ENCODE assay signal across 38 cellular contexts in genomic region chr10:133509700-133510099, GRCh38. TPM values are rescaled to one million over a fixed set of nuclear protein-coding genes. Genes with fewer than 3 reads are reported as not detected.
"Had no signal": no experiment of that assay in that cellular context is flagged by ENCODE, and none has a peak within 500 bp of the region (broad histone marks: within the 10 kb centered on the region; RNA-seq: fewer than 3 reads in every experiment).

No MANE protein-coding gene starts in this region.

- H3K4me2 ChIP-seq: KMS-11 had no signal

- DNase-seq: Karpas-422, Kasumi-1, MG63, MM.1S, MV-4-11, NCI-H1048, NCI-H1092, NCI-H1092 treated with DMSO at 0.1 percent for 48 hours, NCI-H1105 treated with DMSO at 0.1 percent for 48 hours, NCI-H1417, NCI-H1417 treated with DMSO at 0.1 percent for 48 hours, NCI-H1436, NCI-H1436 treated with DMSO at 0.1 percent for 48 hours, NCI-H1694, NCI-H1694 treated with DMSO at 0.1 percent for 48 hours, NCI-H187, NCI-H187 treated with DMSO at 0.1 percent for 48 hours, NCI-H1930, NCI-H2029, NCI-H2029 treated with DMSO at 0.1 percent for 48 hours, NCI-H2081, NCI-H2081 treated with DMSO at 0.1 percent for 48 hours, NCI-H2107, NCI-H2171, NCI-H2171 treated with DMSO at 0.1 percent for 48 hours, NCI-H2227 treated with DMSO at 0.1 percent for 48 hours, NCI-H226, NCI-H345, NCI-H446, NCI-H446 treated with DMSO at 0.1 percent for 48 hours, NCI-H510A, NCI-H510A treated with DMSO at 0.1 percent for 48 hours, NCI-H524 had no signal

- H3K4me3 ChIP-seq: MG63 had no signal

- H3K9me3 ChIP-seq: MG63 had no signal

- H3K27ac ChIP-seq: KMS-11 had no signal

RNA-seq across cellular contexts. Expression of gene CYP2E1, which starts 17.5 kb away (rescaled TPM):
- total RNA-seq: MCF 10A had no signal

RNA-seq across cellular contexts. Expression of gene SYCE1, which starts 55.7 kb away (rescaled TPM):
- total RNA-seq: LHCN-M2, M059J, MCF 10A, NCI-H460 had no signal
